15 cellular contexts compared by ENCODE assay signal in the genomic region with DNA sequence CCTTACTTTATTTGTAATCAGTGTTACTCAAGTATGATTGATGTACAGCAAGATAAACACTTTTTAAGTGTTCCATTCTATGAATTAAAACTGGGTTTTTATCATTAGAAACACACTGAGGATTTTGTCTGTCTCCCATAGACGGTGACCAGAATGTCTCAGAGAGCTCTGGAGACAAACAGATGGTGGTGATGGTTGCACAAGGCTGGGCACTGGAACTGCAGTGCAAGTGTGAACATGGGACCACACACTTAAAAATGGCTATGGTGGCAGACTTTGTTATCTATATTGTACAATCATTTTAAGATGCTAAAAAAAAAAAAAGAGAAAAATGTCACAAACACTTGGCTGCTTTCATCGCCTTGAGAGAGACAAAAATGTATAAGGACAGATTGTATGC.
"Had no signal": no experiment of that assay in that cellular context is flagged by ENCODE, and none has a peak within 500 bp of the region (broad histone marks: within the 10 kb centered on the region; RNA-seq: fewer than 3 reads in every experiment).

No MANE protein-coding gene starts in this region.

- H3K4me1 ChIP-seq: body of pancreas, heart left ventricle, pancreas, upper lobe of right lung had no signal

- H3K9me3 ChIP-seq: body of pancreas, heart left ventricle, pancreas, stomach, thoracic aorta, upper lobe of right lung had no signal

- H3K36me3 ChIP-seq: heart left ventricle, pancreas, stomach, thoracic aorta, upper lobe of right lung had no signal

- H3K27ac ChIP-seq: body of pancreas, heart left ventricle, pancreas, stomach, thoracic aorta, upper lobe of right lung had no signal

- DNase-seq: activated CD4-positive, alpha-beta T cell treated with anti-CD3 and anti-CD28 coated beads, Interleukin-2, amount 10 ng/mL, durations not matched to agents 7 days and 5 days; activated CD8-positive, alpha-beta memory T cell treated with anti-CD3 and anti-CD28 coated beads, Interleukin-2, amount 50 U/mL, for 48 hours; activated naive CD8-positive, alpha-beta T cell treated with anti-CD3 and anti-CD28 coated beads for 36 hours; amygdala; body of pancreas; effector CD8-positive, alpha-beta T cell; heart left ventricle; left cardiac atrium; pancreas; stimulated activated CD4-positive, alpha-beta T cell treated with anti-CD3 and anti-CD28 coated beads, Interleukin-12 subunit alpha, Interleukin-12 subunit beta, amount 100 ng/mL, for 4 hours; stimulated activated CD4-positive, alpha-beta T cell treated with anti-CD3 and anti-CD28 coated beads, Interleukin-2, amount 100 ng/mL, for 24 hours; stomach; upper lobe of right lung had no signal

- H3K4me3 ChIP-seq: body of pancreas, heart left ventricle, lung, pancreas, stomach, thoracic aorta, upper lobe of right lung had no signal

- H3K27me3 ChIP-seq: pancreas, stomach, upper lobe of right lung had no signal
